Comparison of ENCODE assay signal across 2 cellular contexts in genomic region chr16:57196276-57196675, GRCh38.
TF ChIP-seq lines count a peak whose summit lies in the region.

No MANE protein-coding gene starts in this region.

TF ChIP-seq in GM23338, 12 proteins besides CTCF, POLR2A, EP300 and RAD21:
- no peak for TF ChIP-seq EZH2 (IDR thresholded peaks at IDR 0.05; ENCODE audit: low read depth, unreplicated experiment)
- TF ChIP-seq POLR2AphosphoS5 (IDR thresholded peaks at IDR 0.05; ENCODE audit: low read depth) = no peak
- TF ChIP-seq STAT1 (IDR thresholded peaks at IDR 0.05; ENCODE audit: unreplicated experiment) = no peak
- TF ChIP-seq ZNF331 (CRISPR knock-in tag; IDR thresholded peaks at IDR 0.05; ENCODE audit: low read depth) = no peak
- TF ChIP-seq ZNF114 (CRISPR knock-in tag; IDR thresholded peaks at IDR 0.05) = no peak
- no peak for TF ChIP-seq CREB1 (CRISPR knock-in tag; IDR thresholded peaks at IDR 0.05; ENCODE audit: low read depth)
- TF ChIP-seq JUNB (IDR thresholded peaks at IDR 0.05; ENCODE audit: unreplicated experiment) = no peak
- no peak for TF ChIP-seq REST (IDR thresholded peaks at IDR 0.05; ENCODE audit: unreplicated experiment)
- no peak for TF ChIP-seq NANOG (IDR thresholded peaks at IDR 0.05; ENCODE audit: borderline replicate concordance)
- no peak for TF ChIP-seq ZNF462 (CRISPR knock-in tag; IDR thresholded peaks at IDR 0.05)
- TF ChIP-seq ETS1 (IDR thresholded peaks at IDR 0.05) = no peak
- TF ChIP-seq EZH2phosphoT487 (IDR thresholded peaks at IDR 0.05; ENCODE audit: unreplicated experiment) = no peak

TF ChIP-seq in HepG2, 621 proteins besides CTCF, POLR2A, EP300 and RAD21:
- no peak for TF ChIP-seq ZNF883 (CRISPR knock-in tag; IDR thresholded peaks at IDR 0.05; ENCODE audit: not compliant biosample characterization)
- TF ChIP-seq ZKSCAN1 (IDR thresholded peaks at IDR 0.05; ENCODE audit: low read length) = no peak
- TF ChIP-seq ZBTB7A (CRISPR knock-in tag; IDR thresholded peaks at IDR 0.05) = no peak
- TF ChIP-seq ZFP91 (CRISPR knock-in tag; IDR thresholded peaks at IDR 0.05; ENCODE audit: borderline replicate concordance) = no peak
- no peak for TF ChIP-seq YY1 (IDR thresholded peaks at IDR 0.05; ENCODE audit: insufficient read depth, insufficient replicate concordance, low read depth, low read length)
- TF ChIP-seq ZNF329 (CRISPR knock-in tag; IDR thresholded peaks at IDR 0.05; ENCODE audit: low read depth) = no peak
- no peak for TF ChIP-seq ATM (IDR thresholded peaks at IDR 0.05; ENCODE audit: borderline replicate concordance)
- TF ChIP-seq ZBTB4 (CRISPR knock-in tag; IDR thresholded peaks at IDR 0.05; ENCODE audit: borderline replicate concordance) = no peak
- no peak for TF ChIP-seq ZNF761 (CRISPR knock-in tag; conservative IDR thresholded peaks at IDR 0.05)
- no peak for TF ChIP-seq ZNF431 (CRISPR knock-in tag; IDR thresholded peaks at IDR 0.05; ENCODE audit: borderline replicate concordance, low read depth)
- no peak for TF ChIP-seq MAF1 (CRISPR knock-in tag; IDR thresholded peaks at IDR 0.05; ENCODE audit: borderline replicate concordance)
